Comparison of ENCODE assay signal across 8 cellular contexts in the genomic region with DNA sequence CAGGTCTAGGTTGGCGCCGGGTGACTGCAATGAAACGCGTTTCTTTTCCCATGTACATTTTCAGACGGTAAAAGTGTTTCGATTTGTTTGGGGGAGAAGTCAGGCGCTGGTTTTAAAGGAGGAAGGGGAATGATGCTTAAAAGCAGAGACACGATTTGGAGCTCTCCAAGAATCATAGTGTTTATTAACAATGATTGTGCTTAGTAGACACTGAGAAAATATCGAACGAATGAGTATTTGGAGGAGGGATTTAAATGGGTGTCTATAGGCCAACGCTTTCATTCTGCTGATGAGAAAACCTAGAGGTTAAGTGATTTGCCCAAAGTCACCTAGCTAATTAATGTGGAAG. TPM values are rescaled to one million over a fixed set of nuclear protein-coding genes. Genes with fewer than 3 reads are reported as not detected.
DNase-seq lines count a peak whose midpoint lies in the region; ATAC-seq, FAIRE-seq and TF ChIP-seq lines count a peak whose summit lies in the region.

No MANE protein-coding gene starts in this region.

- H3K4me1 Mint-ChIP-seq in activated CD4-positive, alpha-beta T cell treated with anti-CD3 and anti-CD28 coated beads, Interleukin-2, amount 10 ng/mL, durations not matched to agents 7 days and 5 days = peaks cover 37% of the 10 kb centered on the region

- SMC1A ChIA-PET in GM12878 (lab: Charles Lee; ENCODE audit: uncharacterized antibody, unreplicated experiment) = interaction anchor here (1.2 kb wide), 1 partner anchor 42 kb away, joined by 3 read pairs; no protein-coding TSS in a partner anchor

- H3K4me3 Mint-ChIP-seq in activated CD4-positive, alpha-beta T cell treated with anti-CD3 and anti-CD28 coated beads, Interleukin-2, amount 10 ng/mL, durations not matched to agents 7 days and 5 days = peak overlapping the region; percentile 66

- H3K9ac ChIP-seq in GM12878 (ENCODE audit: control insufficient read depth, insufficient read depth, low read length) (no peak overlapping the region), SK-N-SH (no peak overlapping the region)

- ATAC-seq in GM12878 (no peak), left lung (no peak), thoracic aorta (ENCODE audit: insufficient number of reproducible peaks, low FRiP score, low read depth) (no peak)

- no TSS peak for BruUV-seq in GM12878 (replicated peaks; lab: Mats Ljungman, UMichigan)

- peaks cover 8% of the 10 kb centered on the region for H3K36me3 Mint-ChIP-seq in activated CD4-positive, alpha-beta T cell treated with anti-CD3 and anti-CD28 coated beads, Interleukin-2, amount 10 ng/mL, durations not matched to agents 7 days and 5 days (ENCODE audit: low read depth)

- no peaks in the 10 kb centered on the region for H3K9me2 ChIP-seq in SK-N-SH

- RAD21 ChIA-PET in GM12878 (lab: Charles Lee; ENCODE audit: unreplicated experiment) = no interaction called here

- TF ChIP-seq POLR2A in GM12878 (IDR thresholded peaks at IDR 0.05; ENCODE audit: low read depth, low read length) = no peak

- no peak overlapping the region for H2AFZ ChIP-seq in GM12878 (ENCODE audit: control insufficient read depth, low read depth, low read length)
- no peak overlapping the region for H2AFZ ChIP-seq in SK-N-SH (ENCODE audit: low read depth)

- intact Hi-C loops in GM12878 (cut with micrococcal nuclease; ENCODE audit: unreplicated experiment) = loop anchor here (5.0 kb wide), 1 partner anchor 736 kb away; no protein-coding TSS in a partner anchor
- intact Hi-C loops in left lung (cut with DNase I) = no loop called here

- peaks cover 28% of the 10 kb centered on the region for H3K27me3 Mint-ChIP-seq in activated CD4-positive, alpha-beta T cell treated with anti-CD3 and anti-CD28 coated beads, Interleukin-2, amount 10 ng/mL, durations not matched to agents 7 days and 5 days

- in situ Hi-C loops in GM12878 (cut with MboI) = no loop called here

- H3K9me3 ChIP-seq in GM12878 (replicated peaks; ENCODE audit: control insufficient read depth, insufficient read depth, low read length) (peaks cover 2% of the 10 kb centered on the region; the same call in 2 of the 3 replicates), left lung (peaks cover under 1 to 6% of the 10 kb centered on the region in 2 donors), thoracic aorta (no peaks in the 10 kb centered on the region), SK-N-SH (no peaks in the 10 kb centered on the region)

- H3K4me3 ChIP-seq in GM12878 (no peak overlapping the region), left lung (peak overlapping the region; percentile 52 to 61), thoracic aorta (peak overlapping the region; percentile 76), SK-N-SH (ENCODE audit: low read depth in 2 of 2, low read length in 1 of 2) (no peak overlapping the region)

- TF ChIP-seq RAD21 in GM12878 (IDR thresholded peaks at IDR 0.05; ENCODE audit: insufficient read depth, low read depth, low read length) (no peak), SK-N-SH (IDR thresholded peaks at IDR 0.05; ENCODE audit: low read length) (no peak)

- CTCF ChIA-PET in activated CD4-positive, alpha-beta T cell treated with anti-CD3 and anti-CD28 coated beads, Interleukin-2, amount 10 ng/mL, durations not matched to agents 7 days and 5 days (lab: Charles Lee) = interaction anchor here (1.8 to 4.8 kb wide), 2 partner anchors 9 to 38 kb away, joined by 3 to 22 read pairs; no protein-coding TSS in a partner anchor
- CTCF ChIA-PET in GM12878 (lab: Yijun Ruan, JAX) (interaction anchor here (0.6 kb wide), 1 partner anchor 93 kb away, joined by 3 read pairs; no protein-coding TSS in a partner anchor), SK-N-SH (lab: Yijun Ruan, JAX) (no interaction called here)

- H3K9me3 Mint-ChIP-seq in activated CD4-positive, alpha-beta T cell treated with anti-CD3 and anti-CD28 coated beads, Interleukin-2, amount 10 ng/mL, durations not matched to agents 7 days and 5 days = peaks cover 11% of the 10 kb centered on the region

- H3K4me1 ChIP-seq in GM12878 (ENCODE audit: control insufficient read depth, insufficient read depth, low read length) = peaks cover 15% of the 10 kb centered on the region
- peaks cover 10 to 36% of the 10 kb centered on the region in 2 donors for H3K4me1 ChIP-seq in left lung
- H3K4me1 ChIP-seq in thoracic aorta (ENCODE audit: control insufficient read depth in 1 of 2, low read depth in 2 of 2) = peaks cover 10 to 23% of the 10 kb centered on the region in 2 donors
- no peaks in the 10 kb centered on the region for H3K4me1 ChIP-seq in SK-N-SH (ENCODE audit: control insufficient read depth in 1 of 2, insufficient read depth in 2 of 2, low read depth in 1 of 2, low read length in 1 of 2)

- TF ChIP-seq EP300 in GM12878 (IDR thresholded peaks at IDR 0.05; ENCODE audit: borderline replicate concordance in 1 of 2, control insufficient read depth in 1 of 2, low read depth in 2 of 2, low read length in 2 of 2) (no peak), SK-N-SH (IDR thresholded peaks at IDR 0.05; ENCODE audit: borderline replicate concordance in 1 of 2, low read depth in 1 of 2, low read length in 1 of 2) (no peak)

- H3K79me2 ChIP-seq in GM12878 (ENCODE audit: control insufficient read depth, insufficient read depth, low read length) = no peaks in the 10 kb centered on the region
- H3K79me2 ChIP-seq in SK-N-SH (ENCODE audit: insufficient read depth) = no peaks in the 10 kb centered on the region

- no peak for TF ChIP-seq CTCF in GM12878 (IDR thresholded peaks at IDR 0.05 in 2 of 3, conservative IDR thresholded peaks at IDR 0.05 in 1 of 3; ENCODE audit: control insufficient read depth in 2 of 3, extremely low read depth in 1 of 3, insufficient read depth in 1 of 3, low read depth in 3 of 3, low read length in 3 of 3)
- no peak for TF ChIP-seq CTCF in left lung (IDR thresholded peaks at IDR 0.05)
- TF ChIP-seq CTCF in thoracic aorta (IDR thresholded peaks at IDR 0.05) = no peak
- TF ChIP-seq CTCF in SK-N-SH (IDR thresholded peaks at IDR 0.05) = no peak

- no peak for FAIRE-seq in GM12878 (lab: Jason Lieb, UNC)

- H4K20me1 ChIP-seq in GM12878 (ENCODE audit: control insufficient read depth, insufficient read depth) (no peaks in the 10 kb centered on the region), SK-N-SH (ENCODE audit: insufficient read depth) (no peaks in the 10 kb centered on the region)

- POLR2A ChIA-PET in activated CD4-positive, alpha-beta T cell treated with anti-CD3 and anti-CD28 coated beads, Interleukin-2, amount 10 ng/mL, durations not matched to agents 7 days and 5 days (lab: Charles Lee) = interaction anchor here (0.6 kb wide), 1 partner anchor 91 kb away, joined by 3 read pairs; no protein-coding TSS in a partner anchor
- POLR2A ChIA-PET in GM12878 (lab: Charles Lee) = no interaction called here
- POLR2A ChIA-PET in SK-N-SH (lab: Yijun Ruan, JAX) = interaction anchor here (0.5 kb wide), 1 partner anchor 25 kb away, joined by 5 read pairs; no protein-coding TSS in a partner anchor

- H3K4me2 ChIP-seq in GM12878 (ENCODE audit: control insufficient read depth, insufficient read depth) (peak overlapping the region; percentile 97; the same call in 1 of the 2 replicates), SK-N-SH (no peak overlapping the region)

- no peak for DNase-seq in activated CD4-positive, alpha-beta T cell treated with anti-CD3 and anti-CD28 coated beads, Interleukin-2, amount 10 ng/mL, durations not matched to agents 7 days and 5 days
- DNase-seq in activated CD4-positive, alpha-beta T cell treated with anti-CD3 and anti-CD28 coated beads for 4 hours = no peak
- no peak for DNase-seq in GM12878 (ENCODE audit: low read depth, low spot score)
- DNase-seq in left lung = no peak
- no peak for DNase-seq in thoracic aorta (ENCODE audit: low spot score)
- DNase-seq in ecto neural progenitor cell (ENCODE audit: low spot score) = no peak
- no peak for DNase-seq in SK-N-SH
- no peak for DNase-seq in NCI-H1105 (lab: John Stamatoyannopoulos, UW)

- 8% methylated on average over 11 of the region's 11 CpGs for WGBS in GM12878 (ENCODE audit: insufficient coverage, insufficient replicate concordance, low lambda C conversion rate, missing lambda C conversion rate)
- 87% methylated on average over 11 of the region's 11 CpGs for WGBS in SK-N-SH (ENCODE audit: low lambda C conversion rate)

- H3F3A ChIP-seq in SK-N-SH (replicated peaks; ENCODE audit: insufficient read depth) = no peaks in the 10 kb centered on the region

- H3K36me3 ChIP-seq in GM12878 (ENCODE audit: control insufficient read depth in 2 of 2, insufficient read depth in 2 of 2, low read length in 1 of 2) (no peaks in the 10 kb centered on the region), left lung (no peaks in the 10 kb centered on the region), thoracic aorta (no peaks in the 10 kb centered on the region), SK-N-SH (replicated peaks in 1 of 2; ENCODE audit: control insufficient read depth in 1 of 2, insufficient read depth in 2 of 2, low read length in 1 of 2) (no peaks in the 10 kb centered on the region)

- H3K27ac Mint-ChIP-seq in activated CD4-positive, alpha-beta T cell treated with anti-CD3 and anti-CD28 coated beads, Interleukin-2, amount 10 ng/mL, durations not matched to agents 7 days and 5 days = no peak overlapping the region

- H3K27me3 ChIP-seq in GM12878 (replicated peaks in 1 of 2; ENCODE audit: control insufficient read depth in 2 of 2, insufficient read depth in 2 of 2, low read length in 1 of 2) = peaks cover 4 to 22% of the 10 kb centered on the region in 2 experiments
- no peaks in the 10 kb centered on the region for H3K27me3 ChIP-seq in left lung
- H3K27me3 ChIP-seq in thoracic aorta (replicated peaks; ENCODE audit: insufficient read depth) = no peaks in the 10 kb centered on the region
- H3K27me3 ChIP-seq in SK-N-SH (ENCODE audit: insufficient read depth) = no peaks in the 10 kb centered on the region

- no peak overlapping the region for H3K27ac ChIP-seq in GM12878 (ENCODE audit: control insufficient read depth, insufficient read depth)
- peak overlapping the region; percentile 96 to 99 for H3K27ac ChIP-seq in left lung
- H3K27ac ChIP-seq in thoracic aorta = peak overlapping the region; percentile 95 to 97
- H3K27ac ChIP-seq in SK-N-SH (ENCODE audit: low read depth in 2 of 2, low read length in 1 of 2) = no peak overlapping the region

RNA-seq across cellular contexts. Expression of a gene that starts 36.9 kb away (rescaled TPM):
- total RNA-seq in activated CD4-positive, alpha-beta T cell treated with anti-CD3 and anti-CD28 coated beads, Interleukin-2, amount 10 ng/mL, durations not matched to agents 7 days and 5 days = 100 to 1,000 TPM; 198 to 212 TPM
- total RNA-seq in GM12878 (2013; cell fraction: nucleolus; rRNA removed) = 45.7 and 49.2 TPM in 2 replicates
- total RNA-seq in GM12878 (2014; rRNA removed) (31.5 and 33.7 TPM in 2 replicates), GM12878 (2014; rRNA removed; fragmentation: Illumina TruSeq; extraction: Trizol) (42.7 and 43.3 TPM in 2 replicates), GM12878 (2021) (42.7 and 42.8 TPM in 2 replicates), left lung (100 to 1,000 TPM; 145 to 162 TPM), thoracic aorta (100 to 1,000 TPM; 113 to 115 TPM)
- 36.2 TPM for polyA plus RNA-seq in GM12878 (2011; ENCODE audit: low read depth)
- polyA plus RNA-seq in GM12878 (2011; rRNA removed) (43.1 and 45.5 TPM in 2 replicates), GM12878 (2014; fragmentation: Illumina TruSeq; extraction: Trizol) (43.7 and 56.9 TPM in 2 replicates), GM12878 (2014; fragmentation: Nextera tagmentation; extraction: Ambion mirVana) (10 to 100 TPM in 1 of 2 experiments, 1 to 10 TPM in 1; 9.6 to 11.5 TPM), GM12878 (2014; rRNA removed) (23.3 and 25.3 TPM in 2 replicates), GM12878 (2016; fragmentation: Nextera tagmentation; extraction: Ambion mirVana) (10 to 100 TPM; 32.6 to 38.9 TPM), SK-N-SH (2012; rRNA removed) (47.5 and 47.7 TPM in 2 replicates)
- 40.2 and 42.8 TPM in 2 replicates for polyA plus RNA-seq in GM12878 (2011; cell fraction: cytosol; rRNA removed)
- polyA plus RNA-seq in GM12878 (2011; cell fraction: nucleus; rRNA removed) = 80.6 and 83.7 TPM in 2 replicates
- 45.2 and 50.6 TPM in 2 replicates for polyA plus RNA-seq in GM12878 (2012)
- 70.1 and 86.2 TPM in 2 replicates for polyA minus RNA-seq in GM12878 (2011; rRNA and poly(A)+ RNA removed)
- 30.5 and 37.0 TPM in 2 replicates for polyA minus RNA-seq in GM12878 (2011; cell fraction: cytosol; rRNA and poly(A)+ RNA removed)
- 51.3 and 76.5 TPM in 2 replicates for polyA minus RNA-seq in GM12878 (2011; cell fraction: nucleus; rRNA and poly(A)+ RNA removed)
- polyA plus RNA-seq in SK-N-SH (2012; cell fraction: cytosol; rRNA removed) = 47.6 and 48.4 TPM in 2 replicates
- polyA plus RNA-seq in SK-N-SH (2012; cell fraction: nucleus; rRNA removed) = 48.8 and 63.4 TPM in 2 replicates

Comparison
In these comparisons a context has a peak if more than half of its experiments do, and no peak if none do; other contexts are left out.
1. H3K27ac ChIP-seq: peak in left lung (2 of 2) and thoracic aorta (2 of 2); none in GM12878 (single experiment) and SK-N-SH (0 of 2).
2. H3K4me3 ChIP-seq: peak in left lung (2 of 2) and thoracic aorta (single experiment); none in GM12878 (single experiment) and SK-N-SH (0 of 2).